17 cellular contexts compared by ENCODE assay signal in the genomic region with DNA sequence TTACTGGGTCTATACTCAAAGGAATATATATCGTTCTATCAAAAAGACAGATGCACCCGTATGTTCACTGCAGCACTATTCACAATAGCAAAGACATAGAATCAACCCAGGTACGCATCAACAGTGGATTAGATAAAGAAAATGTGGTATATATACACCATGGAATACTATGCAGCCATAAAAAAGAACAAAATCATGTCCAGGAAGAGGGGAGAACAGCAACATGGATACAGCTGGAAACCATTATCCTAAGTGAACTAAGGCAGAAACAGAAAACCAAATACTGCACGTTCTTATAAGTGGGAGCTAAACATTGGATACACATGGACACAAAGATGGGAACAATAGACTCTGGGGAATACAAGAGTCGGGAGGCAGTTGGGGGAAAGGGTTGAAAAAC. TPM values are rescaled to one million over a fixed set of nuclear protein-coding genes. Genes with fewer than 3 reads are reported as not detected.
"Had no signal": no experiment of that assay in that cellular context is flagged by ENCODE, and none has a peak within 500 bp of the region (broad histone marks: within the 10 kb centered on the region; RNA-seq: fewer than 3 reads in every experiment).

No MANE protein-coding gene starts in this region.

RNA-seq across cellular contexts. Expression of a gene that starts 42.6 kb away (rescaled TPM):
- total RNA-seq: naive thymus-derived CD8-positive, alpha-beta T cell; omental fat pad; osteocyte; pancreas; posterior vena cava; prostate gland; pulmonary artery endothelial cell; right atrium auricular region; sciatic nerve; smooth muscle cell; spleen; testis; transverse colon; upper lobe of right lung; urinary bladder; uterus had no signal
- polyA plus RNA-seq: naive thymus-derived CD8-positive, alpha-beta T cell; pancreas; smooth muscle cell; spleen; thymus; urinary bladder had no signal
